ENCODE assay signal across 1 cellular context in genomic region chr1:148388260-148389026, GRCh38.
TF ChIP-seq lines count a peak whose summit lies in the region.

No MANE protein-coding gene starts in this region.

TF ChIP-seq in HepG2, 621 proteins besides CTCF, POLR2A, EP300 and RAD21 (continued from another document and continues in another):
- TF ChIP-seq MAX (IDR thresholded peaks at IDR 0.05) (peak; percentile 72), ISX (CRISPR knock-in tag; conservative IDR thresholded peaks at IDR 0.05) (no peak), NFAT5 (CRISPR knock-in tag; IDR thresholded peaks at IDR 0.05) (no peak), ZBTB34 (CRISPR knock-in tag; IDR thresholded peaks at IDR 0.05) (no peak), CHCHD3 (CRISPR knock-in tag; IDR thresholded peaks at IDR 0.05) (no peak), HES4 (CRISPR knock-in tag; IDR thresholded peaks at IDR 0.05; ENCODE audit: borderline replicate concordance) (no peak), SMC3 (IDR thresholded peaks at IDR 0.05; ENCODE audit: low read length) (no peak; the same call in 1 of the 2 replicates), HMG20A (CRISPR knock-in tag; IDR thresholded peaks at IDR 0.05; ENCODE audit: borderline replicate concordance) (no peak), ZNF773 (CRISPR knock-in tag; IDR thresholded peaks at IDR 0.05; ENCODE audit: borderline replicate concordance) (no peak), GABPB1 (CRISPR knock-in tag; IDR thresholded peaks at IDR 0.05) (peak; percentile 94), ZNF709 (CRISPR knock-in tag; IDR thresholded peaks at IDR 0.05) (no peak), NR2F2 (IDR thresholded peaks at IDR 0.05; ENCODE audit: borderline replicate concordance, low read depth) (no peak), ZNF569 (CRISPR knock-in tag; IDR thresholded peaks at IDR 0.05; ENCODE audit: borderline replicate concordance) (no peak), REL (CRISPR knock-in tag; conservative IDR thresholded peaks at IDR 0.05) (no peak), ZNF557 (CRISPR knock-in tag; IDR thresholded peaks at IDR 0.05) (no peak), TRIM22 (IDR thresholded peaks at IDR 0.05) (no peak), ZNF24 (IDR thresholded peaks at IDR 0.05) (no peak), ZNF496 (CRISPR knock-in tag; IDR thresholded peaks at IDR 0.05; ENCODE audit: insufficient replicate concordance) (no peak), RBM39 (IDR thresholded peaks at IDR 0.05; ENCODE audit: low read depth, low read length, poor library complexity, severe bottlenecking) (peak; percentile 43), GMEB2 (CRISPR knock-in tag; IDR thresholded peaks at IDR 0.05; ENCODE audit: low read depth) (no peak), YEATS2 (CRISPR knock-in tag; IDR thresholded peaks at IDR 0.05; ENCODE audit: borderline replicate concordance) (no peak; the same call in 1 of the 2 replicates), RBM22 (optimal IDR thresholded peaks at IDR 0.05; ENCODE audit: low read length) (no peak), ARNT (IDR thresholded peaks at IDR 0.05) (no peak), HNRNPK (IDR thresholded peaks at IDR 0.05; ENCODE audit: low read depth, low read length, poor library complexity, severe bottlenecking) (no peak), REXO4 (CRISPR knock-in tag; IDR thresholded peaks at IDR 0.05; ENCODE audit: borderline replicate concordance) (no peak), ZGPAT (CRISPR knock-in tag; IDR thresholded peaks at IDR 0.05) (peak; percentile 37; the same call in 1 of the 2 replicates), CREM (IDR thresholded peaks at IDR 0.05) (peak; percentile 90), CREM (CRISPR knock-in tag; IDR thresholded peaks at IDR 0.05) (no peak), TFE3 (CRISPR knock-in tag; IDR thresholded peaks at IDR 0.05) (no peak; the same call in 1 of the 2 replicates), MTF2 (CRISPR knock-in tag; IDR thresholded peaks at IDR 0.05; ENCODE audit: borderline replicate concordance) (no peak), NFE2L1 (CRISPR knock-in tag; IDR thresholded peaks at IDR 0.05; ENCODE audit: borderline replicate concordance) (no peak), ZNF263 (CRISPR knock-in tag; IDR thresholded peaks at IDR 0.05) (no peak), ZNF510 (CRISPR knock-in tag; IDR thresholded peaks at IDR 0.05; ENCODE audit: low read depth) (no peak), ZFP36L2 (CRISPR knock-in tag; IDR thresholded peaks at IDR 0.05) (no peak), ZNF33A (CRISPR knock-in tag; IDR thresholded peaks at IDR 0.05; ENCODE audit: borderline replicate concordance) (no peak), ZFY (CRISPR knock-in tag; IDR thresholded peaks at IDR 0.05) (peak; percentile 49; the same call in 1 of the 2 replicates), SALL1 (CRISPR knock-in tag; IDR thresholded peaks at IDR 0.05) (peak; percentile 63), NFE2L2 (IDR thresholded peaks at IDR 0.05; ENCODE audit: low read length) (no peak), ZNF30 (CRISPR knock-in tag; IDR thresholded peaks at IDR 0.05) (no peak), FOSL2 (CRISPR knock-in tag; IDR thresholded peaks at IDR 0.05) (no peak; the same call in 1 of the 2 replicates)
- TF ChIP-seq, protein P1, sequence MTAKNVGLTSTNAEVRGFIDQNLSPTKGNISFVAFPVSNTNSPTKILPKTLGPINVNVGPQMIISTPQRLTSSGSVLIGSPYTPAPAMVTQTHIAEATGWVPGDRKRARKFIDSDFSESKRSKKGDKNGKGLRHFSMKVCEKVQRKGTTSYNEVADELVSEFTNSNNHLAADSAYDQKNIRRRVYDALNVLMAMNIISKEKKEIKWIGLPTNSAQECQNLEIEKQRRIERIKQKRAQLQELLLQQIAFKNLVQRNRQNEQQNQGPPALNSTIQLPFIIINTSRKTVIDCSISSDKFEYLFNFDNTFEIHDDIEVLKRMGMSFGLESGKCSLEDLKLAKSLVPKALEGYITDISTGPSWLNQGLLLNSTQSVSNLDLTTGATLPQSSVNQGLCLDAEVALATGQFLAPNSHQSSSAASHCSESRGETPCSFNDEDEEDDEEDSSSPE (CRISPR knock-in tag; IDR thresholded peaks at IDR 0.05), result peak; percentile 44; the same call in 1 of the 2 replicates
- TF ChIP-seq, protein P2, sequence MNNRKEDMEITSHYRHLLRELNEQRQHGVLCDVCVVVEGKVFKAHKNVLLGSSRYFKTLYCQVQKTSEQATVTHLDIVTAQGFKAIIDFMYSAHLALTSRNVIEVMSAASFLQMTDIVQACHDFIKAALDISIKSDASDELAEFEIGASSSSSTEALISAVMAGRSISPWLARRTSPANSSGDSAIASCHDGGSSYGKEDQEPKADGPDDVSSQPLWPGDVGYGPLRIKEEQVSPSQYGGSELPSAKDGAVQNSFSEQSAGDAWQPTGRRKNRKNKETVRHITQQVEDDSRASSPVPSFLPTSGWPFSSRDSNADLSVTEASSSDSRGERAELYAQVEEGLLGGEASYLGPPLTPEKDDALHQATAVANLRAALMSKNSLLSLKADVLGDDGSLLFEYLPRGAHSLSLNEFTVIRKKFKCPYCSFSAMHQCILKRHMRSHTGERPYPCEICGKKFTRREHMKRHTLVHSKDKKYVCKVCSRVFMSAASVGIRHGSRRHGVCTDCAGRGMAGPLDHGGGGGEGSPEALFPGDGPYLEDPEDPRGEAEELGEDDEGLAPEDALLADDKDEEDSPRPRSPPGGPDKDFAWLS (CRISPR knock-in tag; IDR thresholded peaks at IDR 0.05; ENCODE audit: borderline replicate concordance), result no peak
- TF ChIP-seq, protein P3, sequence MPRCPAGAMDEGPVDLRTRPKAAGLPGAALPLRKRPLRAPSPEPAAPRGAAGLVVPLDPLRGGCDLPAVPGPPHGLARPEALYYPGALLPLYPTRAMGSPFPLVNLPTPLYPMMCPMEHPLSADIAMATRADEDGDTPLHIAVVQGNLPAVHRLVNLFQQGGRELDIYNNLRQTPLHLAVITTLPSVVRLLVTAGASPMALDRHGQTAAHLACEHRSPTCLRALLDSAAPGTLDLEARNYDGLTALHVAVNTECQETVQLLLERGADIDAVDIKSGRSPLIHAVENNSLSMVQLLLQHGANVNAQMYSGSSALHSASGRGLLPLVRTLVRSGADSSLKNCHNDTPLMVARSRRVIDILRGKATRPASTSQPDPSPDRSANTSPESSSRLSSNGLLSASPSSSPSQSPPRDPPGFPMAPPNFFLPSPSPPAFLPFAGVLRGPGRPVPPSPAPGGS (CRISPR knock-in tag; IDR thresholded peaks at IDR 0.05), result peak; percentile 23; the same call in 1 of the 2 replicates
- TF ChIP-seq, protein P4, sequence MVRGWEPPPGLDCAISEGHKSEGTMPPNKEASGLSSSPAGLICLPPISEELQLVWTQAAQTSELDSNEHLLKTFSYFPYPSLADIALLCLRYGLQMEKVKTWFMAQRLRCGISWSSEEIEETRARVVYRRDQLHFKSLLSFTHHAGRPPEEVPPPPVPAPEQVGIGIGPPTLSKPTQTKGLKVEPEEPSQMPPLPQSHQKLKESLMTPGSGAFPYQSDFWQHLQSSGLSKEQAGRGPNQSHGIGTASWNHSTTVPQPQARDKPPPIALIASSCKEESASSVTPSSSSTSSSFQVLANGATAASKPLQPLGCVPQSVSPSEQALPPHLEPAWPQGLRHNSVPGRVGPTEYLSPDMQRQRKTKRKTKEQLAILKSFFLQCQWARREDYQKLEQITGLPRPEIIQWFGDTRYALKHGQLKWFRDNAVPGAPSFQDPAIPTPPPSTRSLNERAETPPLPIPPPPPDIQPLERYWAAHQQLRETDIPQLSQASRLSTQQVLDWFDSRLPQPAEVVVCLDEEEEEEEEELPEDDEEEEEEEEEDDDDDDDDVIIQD (CRISPR knock-in tag; IDR thresholded peaks at IDR 0.05; ENCODE audit: low read depth), result peak; percentile 38; the same call in 1 of the 2 replicates
